Comparison of ENCODE assay signal across 1 cellular context in the genomic region with DNA sequence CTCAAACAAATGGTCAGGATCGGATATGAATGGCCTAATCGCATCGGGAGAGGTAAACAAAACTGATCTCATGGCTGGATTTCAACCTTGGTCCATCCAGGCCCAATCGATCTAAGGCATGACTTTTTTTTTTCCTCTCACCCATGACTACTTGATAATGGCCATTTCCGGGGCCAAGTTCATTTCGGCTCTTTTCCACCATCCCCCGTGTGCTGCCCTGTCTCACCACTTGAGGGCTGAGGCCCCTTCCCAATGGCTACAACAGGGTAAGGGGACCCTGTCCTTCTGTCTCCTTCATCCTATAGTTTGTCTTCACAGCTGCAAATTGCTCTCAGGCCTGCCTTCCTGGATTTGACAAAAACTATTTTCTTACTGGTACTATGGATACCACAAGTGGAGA.
TF ChIP-seq lines count a peak whose summit lies in the region.

No MANE protein-coding gene starts in this region.

TF ChIP-seq in GM12878, 131 proteins besides CTCF, POLR2A, EP300 and RAD21:
- TF ChIP-seq TBL1XR1 (IDR thresholded peaks at IDR 0.05; ENCODE audit: low read depth, low read length) (no peak), ZSCAN29 (IDR thresholded peaks at IDR 0.05) (no peak), YBX1 (IDR thresholded peaks at IDR 0.05) (no peak), CHD2 (IDR thresholded peaks at IDR 0.05; ENCODE audit: borderline replicate concordance, low read depth, low read length) (no peak), NFYA (IDR thresholded peaks at IDR 0.05; ENCODE audit: borderline replicate concordance, low read depth, low read length) (no peak), BRCA1 (IDR thresholded peaks at IDR 0.05; ENCODE audit: low read depth, low read length) (no peak), HCFC1 (IDR thresholded peaks at IDR 0.05; ENCODE audit: low read length) (no peak), SMAD5 (IDR thresholded peaks at IDR 0.05; ENCODE audit: low read depth) (no peak)
- TF ChIP-seq, protein P1, sequence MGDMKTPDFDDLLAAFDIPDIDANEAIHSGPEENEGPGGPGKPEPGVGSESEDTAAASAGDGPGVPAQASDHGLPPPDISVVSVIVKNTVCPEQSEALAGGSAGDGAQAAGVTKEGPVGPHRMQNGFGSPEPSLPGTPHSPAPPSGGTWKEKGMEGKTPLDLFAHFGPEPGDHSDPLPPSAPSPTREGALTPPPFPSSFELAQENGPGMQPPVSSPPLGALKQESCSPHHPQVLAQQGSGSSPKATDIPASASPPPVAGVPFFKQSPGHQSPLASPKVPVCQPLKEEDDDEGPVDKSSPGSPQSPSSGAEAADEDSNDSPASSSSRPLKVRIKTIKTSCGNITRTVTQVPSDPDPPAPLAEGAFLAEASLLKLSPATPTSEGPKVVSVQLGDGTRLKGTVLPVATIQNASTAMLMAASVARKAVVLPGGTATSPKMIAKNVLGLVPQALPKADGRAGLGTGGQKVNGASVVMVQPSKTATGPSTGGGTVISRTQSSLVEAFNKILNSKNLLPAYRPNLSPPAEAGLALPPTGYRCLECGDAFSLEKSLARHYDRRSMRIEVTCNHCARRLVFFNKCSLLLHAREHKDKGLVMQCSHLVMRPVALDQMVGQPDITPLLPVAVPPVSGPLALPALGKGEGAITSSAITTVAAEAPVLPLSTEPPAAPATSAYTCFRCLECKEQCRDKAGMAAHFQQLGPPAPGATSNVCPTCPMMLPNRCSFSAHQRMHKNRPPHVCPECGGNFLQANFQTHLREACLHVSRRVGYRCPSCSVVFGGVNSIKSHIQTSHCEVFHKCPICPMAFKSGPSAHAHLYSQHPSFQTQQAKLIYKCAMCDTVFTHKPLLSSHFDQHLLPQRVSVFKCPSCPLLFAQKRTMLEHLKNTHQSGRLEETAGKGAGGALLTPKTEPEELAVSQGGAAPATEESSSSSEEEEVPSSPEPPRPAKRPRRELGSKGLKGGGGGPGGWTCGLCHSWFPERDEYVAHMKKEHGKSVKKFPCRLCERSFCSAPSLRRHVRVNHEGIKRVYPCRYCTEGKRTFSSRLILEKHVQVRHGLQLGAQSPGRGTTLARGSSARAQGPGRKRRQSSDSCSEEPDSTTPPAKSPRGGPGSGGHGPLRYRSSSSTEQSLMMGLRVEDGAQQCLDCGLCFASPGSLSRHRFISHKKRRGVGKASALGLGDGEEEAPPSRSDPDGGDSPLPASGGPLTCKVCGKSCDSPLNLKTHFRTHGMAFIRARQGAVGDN (IDR thresholded peaks at IDR 0.05), result no peak
